ENCODE assay signal across 9 cellular contexts in the genomic region with DNA sequence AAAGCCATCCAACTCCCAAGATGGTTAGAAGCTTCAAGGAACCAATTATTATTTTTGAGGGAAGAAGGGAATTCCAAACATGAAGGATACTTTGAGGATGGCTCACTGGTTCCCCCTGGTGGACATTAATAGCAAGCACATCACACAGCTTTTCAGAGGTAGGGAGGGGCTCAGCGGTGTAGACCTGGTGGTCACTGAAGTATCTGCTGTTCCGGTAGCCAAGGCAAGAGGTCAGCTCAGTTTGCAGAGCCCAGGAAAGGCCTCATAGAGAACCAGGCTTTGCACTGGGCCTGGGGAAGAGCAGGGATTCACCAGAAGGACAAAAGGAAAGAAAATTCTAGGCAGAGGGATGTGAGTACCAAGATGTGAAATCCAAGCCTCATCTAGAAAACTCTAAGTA.
DNase-seq lines count a peak whose midpoint lies in the region; ATAC-seq, FAIRE-seq and TF ChIP-seq lines count a peak whose summit lies in the region.
"Had no signal": no experiment of that assay in that cellular context is flagged by ENCODE, and none has a peak within 500 bp of the region (broad histone marks: within the 10 kb centered on the region; RNA-seq: fewer than 3 reads in every experiment).

No MANE protein-coding gene starts in this region.

- peaks cover 10% of the 10 kb centered on the region for H3K4me1 Mint-ChIP-seq in endodermal cell
- H3K4me1 Mint-ChIP-seq in neural progenitor cell = no peaks in the 10 kb centered on the region

- H3K9me2 ChIP-seq in GM23248 (ENCODE audit: insufficient read depth) = no peaks in the 10 kb centered on the region

- H3K9me3 Mint-ChIP-seq in endodermal cell (no peaks in the 10 kb centered on the region), neural progenitor cell (peaks cover 6% of the 10 kb centered on the region)

- DNase-seq in D721Med (ENCODE audit: insufficient read length, low spot score) (no peak), GM23248 (peak; percentile 61), NT2/D1 (ENCODE audit: low read depth, low spot score) (peak; percentile 65), endodermal cell (peak; percentile 89), neural progenitor cell (ENCODE audit: low spot score) (peak; percentile 78), NCI-H446 treated with DMSO at 0.1 percent for 48 hours (lab: John Stamatoyannopoulos, UW) (no peak)
- no peak for DNase-seq in activated CD8-positive, alpha-beta memory T cell treated with anti-CD3 and anti-CD28 coated beads, Interleukin-2, amount 50 U/mL, for 48 hours

- H3K4me1 ChIP-seq in GM23248 (ENCODE audit: insufficient read depth) (no peaks in the 10 kb centered on the region), NT2/D1 (ENCODE audit: insufficient read depth, insufficient read length) (peaks cover 6% of the 10 kb centered on the region), endodermal cell (ENCODE audit: control insufficient read depth, insufficient read depth, low read length) (no peaks in the 10 kb centered on the region), neural progenitor cell (peaks cover 21% of the 10 kb centered on the region)

- H3K27ac Mint-ChIP-seq in endodermal cell (no peak overlapping the region), neural progenitor cell (no peak overlapping the region)

- H3K27me3 Mint-ChIP-seq in endodermal cell (ENCODE audit: insufficient read depth) (no peaks in the 10 kb centered on the region), neural progenitor cell (ENCODE audit: insufficient read depth, low read depth) (peaks cover 5% of the 10 kb centered on the region)

- H3K9me3 ChIP-seq in GM23248 (ENCODE audit: low read depth) = no peaks in the 10 kb centered on the region
- H3K9me3 ChIP-seq in NT2/D1 (ENCODE audit: insufficient read depth, low read length) = no peaks in the 10 kb centered on the region
- no peaks in the 10 kb centered on the region for H3K9me3 ChIP-seq in endodermal cell (ENCODE audit: control insufficient read depth, low read length)
- no peaks in the 10 kb centered on the region for H3K9me3 ChIP-seq in neural progenitor cell (ENCODE audit: low read depth)

- H3K4me2 ChIP-seq in GM23248 (ENCODE audit: unreplicated experiment) (no peak overlapping the region), neural progenitor cell (no peak overlapping the region)

- in situ Hi-C loops in GM23248 (cut with MboI) = loop anchor here (10.0 kb wide), 1 partner anchor 635 kb away; no protein-coding TSS in a partner anchor

- WGBS in GM23248 (ENCODE audit: low coverage in 1 of 2, low lambda C conversion rate in 2 of 2, missing lambda C conversion rate in 2 of 2), 2 experiments = 4 to 10% methylated on average over 2 of the region's 2 CpGs
- WGBS in endodermal cell (ENCODE audit: insufficient coverage in 1 of 2, insufficient read length in 1 of 2), 2 experiments = 8 to 34% methylated on average over 2 of the region's 2 CpGs

- no peak overlapping the region for H3K4me3 Mint-ChIP-seq in endodermal cell
- H3K4me3 Mint-ChIP-seq in neural progenitor cell = no peak overlapping the region

- H3K36me3 ChIP-seq in GM23248 (ENCODE audit: low read depth) (no peaks in the 10 kb centered on the region), NT2/D1 (ENCODE audit: insufficient read depth, insufficient read length, low read length) (no peaks in the 10 kb centered on the region), endodermal cell (ENCODE audit: control insufficient read depth, insufficient read depth, low read length) (no peaks in the 10 kb centered on the region), neural progenitor cell (no peaks in the 10 kb centered on the region)

- FAIRE-seq in D721Med (lab: Jason Lieb, UNC) = peak; percentile 29
- FAIRE-seq: TTC549 had no signal

- H3K4me3 ChIP-seq in GM23248 (no peak overlapping the region), NT2/D1 (ENCODE audit: insufficient read length, low read depth) (no peak overlapping the region), endodermal cell (ENCODE audit: low read length) (no peak overlapping the region), neural progenitor cell (no peak overlapping the region)

- H3K9ac ChIP-seq in GM23248 (no peak overlapping the region), NT2/D1 (ENCODE audit: insufficient read length, low read depth) (no peak overlapping the region), endodermal cell (ENCODE audit: extremely low read depth, low read length, poor library complexity, severe bottlenecking) (no peak overlapping the region), neural progenitor cell (no peak overlapping the region)

- H3K27ac ChIP-seq in GM23248 (no peak overlapping the region), endodermal cell (ENCODE audit: low read depth, low read length) (no peak overlapping the region), neural progenitor cell (no peak overlapping the region)

- no peak for ATAC-seq in GM21423 (IDR thresholded peaks at IDR 0.05; ENCODE audit: unreplicated experiment)

- H2AFZ ChIP-seq in GM23248 = no peak overlapping the region
- no peak overlapping the region for H2AFZ ChIP-seq in neural progenitor cell (replicated peaks)

- H3K27me3 ChIP-seq in GM23248 (replicated peaks; ENCODE audit: insufficient read depth) (no peaks in the 10 kb centered on the region), NT2/D1 (ENCODE audit: insufficient read depth, insufficient read length) (no peaks in the 10 kb centered on the region), endodermal cell (ENCODE audit: control insufficient read depth, insufficient read depth, low read length, poor library complexity, severe bottlenecking) (no peaks in the 10 kb centered on the region), neural progenitor cell (no peaks in the 10 kb centered on the region)

- H3K79me2 ChIP-seq in GM23248 (ENCODE audit: insufficient read depth) = no peaks in the 10 kb centered on the region
- H3K79me2 ChIP-seq in neural progenitor cell (ENCODE audit: low read depth) = no peaks in the 10 kb centered on the region

- H3F3A ChIP-seq in GM23248 (ENCODE audit: insufficient read depth) (no peaks in the 10 kb centered on the region), neural progenitor cell (ENCODE audit: low read depth) (peaks cover 6% of the 10 kb centered on the region)

- H4K20me1 ChIP-seq in GM23248 (ENCODE audit: insufficient read depth) (no peaks in the 10 kb centered on the region), neural progenitor cell (ENCODE audit: low read depth) (no peaks in the 10 kb centered on the region)

- H3K36me3 Mint-ChIP-seq in endodermal cell (ENCODE audit: low read depth) (no peaks in the 10 kb centered on the region), neural progenitor cell (no peaks in the 10 kb centered on the region)

- TF ChIP-seq CTCF in D721Med (IDR thresholded peaks at IDR 0.05; ENCODE audit: insufficient read depth, missing control alignments) = peak; percentile 69
- TF ChIP-seq CTCF in endodermal cell (conservative IDR thresholded peaks at IDR 0.05) = peak; percentile 96
- peak; percentile 95 for TF ChIP-seq CTCF in neural progenitor cell (IDR thresholded peaks at IDR 0.05)

Comparison
In these comparisons a context has a peak if more than half of its experiments do, and no peak if none do; other contexts are left out.
1. DNase-seq: peak in GM23248 (single experiment), NT2/D1 (single experiment), endodermal cell (single experiment) and neural progenitor cell (single experiment); none in D721Med (single experiment), activated CD8-positive, alpha-beta memory T cell treated with anti-CD3 and anti-CD28 coated beads, Interleukin-2, amount 50 U/mL, for 48 hours (single experiment) and NCI-H446 treated with DMSO at 0.1 percent for 48 hours (single experiment).
2. Peak in every context shown above with its lines, with median percentiles within 50 percentile points of each other: CTCF ChIP-seq.